35 cellular contexts compared by ENCODE assay signal in the genomic region with DNA sequence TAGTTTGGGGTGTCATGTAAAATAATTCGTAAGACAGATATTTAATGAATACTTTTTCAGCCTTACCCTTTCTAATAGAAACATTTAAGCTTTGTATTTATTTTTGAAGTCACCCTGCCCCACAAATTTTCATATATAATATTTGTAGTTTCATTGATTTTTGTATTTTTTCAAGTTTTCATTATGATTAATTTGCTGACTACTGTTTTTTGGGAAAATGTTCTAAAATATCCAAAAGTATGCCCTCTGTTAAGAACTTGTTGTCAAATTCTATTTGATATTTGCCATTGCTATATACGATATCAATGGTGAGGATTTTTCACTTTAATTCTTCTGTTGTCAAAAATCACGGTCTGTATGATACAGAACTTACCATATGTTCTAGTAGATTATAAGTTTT.
"Had no signal": no experiment of that assay in that cellular context is flagged by ENCODE, and none has a peak within 500 bp of the region (broad histone marks: within the 10 kb centered on the region; RNA-seq: fewer than 3 reads in every experiment).

No MANE protein-coding gene starts in this region.

- DNase-seq: activated CD4-positive, alpha-beta memory T cell treated with anti-CD3 and anti-CD28 coated beads, Interleukin-2, amount 10 ng/mL, durations not matched to agents 7 days and 5 days; activated CD4-positive, alpha-beta T cell treated with anti-CD3 and anti-CD28 coated beads for 1 hour; activated CD4-positive, alpha-beta T cell treated with anti-CD3 and anti-CD28 coated beads for 36 hours; activated CD4-positive, alpha-beta T cell treated with anti-CD3 and anti-CD28 coated beads for 48 hours; activated CD4-positive, alpha-beta T cell treated with anti-CD3 and anti-CD28 coated beads, Interleukin-2, amount 10 ng/mL, durations not matched to agents 7 days and 5 days; activated CD4-positive, alpha-beta T cell treated with anti-CD3 and anti-CD28 coated beads, Interleukin-2, amount 50 U/mL, for 48 hours; activated CD4-positive, CD25-positive, alpha-beta regulatory T cell; activated CD8-positive, alpha-beta memory T cell treated with anti-CD3 and anti-CD28 coated beads for 24 hours; activated CD8-positive, alpha-beta memory T cell treated with anti-CD3 and anti-CD28 coated beads, Interleukin-2, amount 10 ng/mL, durations not matched to agents 7 days and 5 days; activated CD8-positive, alpha-beta memory T cell treated with anti-CD3 and anti-CD28 coated beads, Interleukin-2, amount 50 U/mL, for 48 hours; activated CD8-positive, alpha-beta T cell treated with anti-CD3 and anti-CD28 coated beads, Interleukin-2, amount 10 ng/mL, durations not matched to agents 7 days and 5 days; activated effector memory CD4-positive, alpha-beta T cell treated with Interleukin-2 at 50 U/mL for 16 hours; activated gamma-delta T cell; activated naive CD4-positive, alpha-beta T cell treated with anti-CD3 and anti-CD28 coated beads, Interleukin-2, amount 10 ng/mL, durations not matched to agents 7 days and 5 days; activated naive CD4-positive, alpha-beta T cell treated with Interleukin-2 at 50 U/mL for 16 hours; activated naive CD8-positive, alpha-beta T cell treated with anti-CD3 and anti-CD28 coated beads, Interleukin-2, amount 10 ng/mL, durations not matched to agents 7 days and 5 days; activated naive CD8-positive, alpha-beta T cell treated with anti-CD3 and anti-CD28 coated beads, Interleukin-2, amount 50 U/mL, for 24 hours; activated T-cell treated with anti-CD3 and anti-CD28 coated beads, Interleukin-2, amount 50 U/mL, for 24 hours; activated T-cell treated with anti-CD3 and anti-CD28 coated beads, Interleukin-2, amount 50 U/mL, for 48 hours; aorta; body of pancreas; brain microvascular endothelial cell; central memory CD4-positive, alpha-beta T cell; T-helper 1 cell; T-helper 2 cell; T-helper 9 cell had no signal

- H3K4me3 Mint-ChIP-seq: activated CD4-positive, alpha-beta memory T cell treated with anti-CD3 and anti-CD28 coated beads, Interleukin-2, amount 10 ng/mL, durations not matched to agents 7 days and 5 days; activated CD4-positive, alpha-beta T cell treated with anti-CD3 and anti-CD28 coated beads for 36 hours; activated CD4-positive, alpha-beta T cell treated with anti-CD3 and anti-CD28 coated beads, Interleukin-2, amount 10 ng/mL, durations not matched to agents 7 days and 5 days; activated CD8-positive, alpha-beta memory T cell treated with anti-CD3 and anti-CD28 coated beads, Interleukin-2, amount 10 ng/mL, durations not matched to agents 7 days and 5 days; activated CD8-positive, alpha-beta T cell treated with anti-CD3 and anti-CD28 coated beads, Interleukin-2, amount 10 ng/mL, durations not matched to agents 7 days and 5 days; activated naive CD4-positive, alpha-beta T cell treated with anti-CD3 and anti-CD28 coated beads, Interleukin-2, amount 10 ng/mL, durations not matched to agents 7 days and 5 days; activated naive CD4-positive, alpha-beta T cell treated with anti-CD3 and anti-CD28 coated beads, Interleukin-2, amount 50 U/mL, for 24 hours; activated naive CD8-positive, alpha-beta T cell; activated naive CD8-positive, alpha-beta T cell treated with anti-CD3 and anti-CD28 coated beads, Interleukin-2, amount 10 ng/mL, durations not matched to agents 7 days and 5 days; activated naive CD8-positive, alpha-beta T cell treated with anti-CD3 and anti-CD28 coated beads, Interleukin-2, amount 50 U/mL, for 24 hours; activated T-cell treated with anti-CD3 and anti-CD28 coated beads, Interleukin-2, amount 50 U/mL, for 24 hours; T-helper 1 cell treated with Interleukin-12 subunit alpha and Interleukin-12 subunit beta and Interleukin-4 antibody, amounts not matched to agents 30 μg/mL and 1 μg/mL, for 36 hours; T-helper 2 cell treated with Interferon-gamma antibody and Interleukin-4, amounts not matched to agents 5 μg/mL and 100 μg/mL, for 36 hours had no signal

- H3K27me3 Mint-ChIP-seq: activated CD4-positive, alpha-beta memory T cell treated with anti-CD3 and anti-CD28 coated beads, Interleukin-2, amount 10 ng/mL, durations not matched to agents 7 days and 5 days; activated CD4-positive, alpha-beta T cell treated with anti-CD3 and anti-CD28 coated beads, Interleukin-2, amount 10 ng/mL, durations not matched to agents 7 days and 5 days; activated naive CD4-positive, alpha-beta T cell treated with anti-CD3 and anti-CD28 coated beads, Interleukin-2, amount 10 ng/mL, durations not matched to agents 7 days and 5 days; activated naive CD8-positive, alpha-beta T cell treated with anti-CD3 and anti-CD28 coated beads, Interleukin-2, amount 10 ng/mL, durations not matched to agents 7 days and 5 days; activated naive CD8-positive, alpha-beta T cell treated with anti-CD3 and anti-CD28 coated beads, Interleukin-2, amount 50 U/mL, for 24 hours had no signal

- H3K4me1 ChIP-seq: body of pancreas, breast epithelium had no signal

- H3K4me1 Mint-ChIP-seq: activated CD4-positive, alpha-beta memory T cell treated with anti-CD3 and anti-CD28 coated beads, Interleukin-2, amount 10 ng/mL, durations not matched to agents 7 days and 5 days; activated CD4-positive, alpha-beta T cell treated with anti-CD3 and anti-CD28 coated beads for 36 hours; activated CD4-positive, alpha-beta T cell treated with anti-CD3 and anti-CD28 coated beads, Interleukin-2, amount 10 ng/mL, durations not matched to agents 7 days and 5 days; activated CD8-positive, alpha-beta memory T cell treated with anti-CD3 and anti-CD28 coated beads, Interleukin-2, amount 10 ng/mL, durations not matched to agents 7 days and 5 days; activated naive CD4-positive, alpha-beta T cell treated with anti-CD3 and anti-CD28 coated beads, Interleukin-2, amount 10 ng/mL, durations not matched to agents 7 days and 5 days; activated naive CD4-positive, alpha-beta T cell treated with anti-CD3 and anti-CD28 coated beads, Interleukin-2, amount 50 U/mL, for 24 hours; activated naive CD8-positive, alpha-beta T cell treated with anti-CD3 and anti-CD28 coated beads, Interleukin-2, amount 10 ng/mL, durations not matched to agents 7 days and 5 days; activated naive CD8-positive, alpha-beta T cell treated with anti-CD3 and anti-CD28 coated beads, Interleukin-2, amount 50 U/mL, for 24 hours had no signal

- H3K27me3 ChIP-seq: body of pancreas, brain microvascular endothelial cell, breast epithelium had no signal

- H3K4me3 ChIP-seq: body of pancreas, breast epithelium had no signal

- ATAC-seq: activated CD4-positive, alpha-beta T cell treated with anti-CD3 and anti-CD28 coated beads for 36 hours; activated CD4-positive, CD25-positive, alpha-beta regulatory T cell treated with anti-CD3 and anti-CD28 coated beads, Interleukin-2, amount 50 U/mL, for 24 hours; activated CD8-positive, alpha-beta memory T cell treated with anti-CD3 and anti-CD28 coated beads, Interleukin-2, amount 10 ng/mL, durations not matched to agents 7 days and 5 days; activated CD8-positive, alpha-beta T cell treated with anti-CD3 and anti-CD28 coated beads, Interleukin-2, amount 10 ng/mL, durations not matched to agents 7 days and 5 days; activated naive CD8-positive, alpha-beta T cell treated with anti-CD3 and anti-CD28 coated beads, Interleukin-2, amount 50 U/mL, for 24 hours; body of pancreas had no signal

- H3K27ac ChIP-seq: body of pancreas, brain microvascular endothelial cell, breast epithelium, VCaP had no signal

- H3K36me3 ChIP-seq: brain microvascular endothelial cell, breast epithelium had no signal

- H3K27ac Mint-ChIP-seq: activated CD4-positive, alpha-beta memory T cell treated with anti-CD3 and anti-CD28 coated beads, Interleukin-2, amount 10 ng/mL, durations not matched to agents 7 days and 5 days; activated CD4-positive, alpha-beta T cell treated with anti-CD3 and anti-CD28 coated beads for 36 hours; activated CD4-positive, alpha-beta T cell treated with anti-CD3 and anti-CD28 coated beads, Interleukin-2, amount 10 ng/mL, durations not matched to agents 7 days and 5 days; activated CD8-positive, alpha-beta memory T cell treated with anti-CD3 and anti-CD28 coated beads, Interleukin-2, amount 10 ng/mL, durations not matched to agents 7 days and 5 days; activated CD8-positive, alpha-beta T cell treated with anti-CD3 and anti-CD28 coated beads, Interleukin-2, amount 10 ng/mL, durations not matched to agents 7 days and 5 days; activated naive CD4-positive, alpha-beta T cell treated with anti-CD3 and anti-CD28 coated beads, Interleukin-2, amount 10 ng/mL, durations not matched to agents 7 days and 5 days; activated naive CD4-positive, alpha-beta T cell treated with anti-CD3 and anti-CD28 coated beads, Interleukin-2, amount 50 U/mL, for 24 hours; activated naive CD8-positive, alpha-beta T cell; activated naive CD8-positive, alpha-beta T cell treated with anti-CD3 and anti-CD28 coated beads, Interleukin-2, amount 10 ng/mL, durations not matched to agents 7 days and 5 days; activated naive CD8-positive, alpha-beta T cell treated with anti-CD3 and anti-CD28 coated beads, Interleukin-2, amount 50 U/mL, for 24 hours; activated T-cell treated with anti-CD3 and anti-CD28 coated beads, Interleukin-2, amount 50 U/mL, for 24 hours; activated T-helper 2 cell treated with anti-CD3 and anti-CD28 coated beads, Interferon-gamma antibody, Interleukin-2, Interleukin-4, amounts not matched to agents 10 μg/mL and 5 μg/mL and 100 μg/mL, durations not matched to agents 14 hours and 24 hours and 36 hours; T-helper 1 cell treated with Interleukin-12 subunit alpha and Interleukin-12 subunit beta and Interleukin-4 antibody, amounts not matched to agents 30 μg/mL and 1 μg/mL, for 36 hours; T-helper 2 cell treated with Interferon-gamma antibody and Interleukin-4, amounts not matched to agents 5 μg/mL and 100 μg/mL, for 36 hours had no signal

- H3K36me3 Mint-ChIP-seq: activated CD8-positive, alpha-beta memory T cell treated with anti-CD3 and anti-CD28 coated beads, Interleukin-2, amount 10 ng/mL, durations not matched to agents 7 days and 5 days; activated naive CD4-positive, alpha-beta T cell treated with anti-CD3 and anti-CD28 coated beads, Interleukin-2, amount 10 ng/mL, durations not matched to agents 7 days and 5 days; activated naive CD4-positive, alpha-beta T cell treated with anti-CD3 and anti-CD28 coated beads, Interleukin-2, amount 50 U/mL, for 24 hours; activated naive CD8-positive, alpha-beta T cell; activated naive CD8-positive, alpha-beta T cell treated with anti-CD3 and anti-CD28 coated beads, Interleukin-2, amount 10 ng/mL, durations not matched to agents 7 days and 5 days had no signal

- FAIRE-seq: astrocyte had no signal

- H3K9me3 ChIP-seq: body of pancreas, breast epithelium had no signal

- H3K9me3 Mint-ChIP-seq: activated T-helper 2 cell treated with anti-CD3 and anti-CD28 coated beads, Interferon-gamma antibody, Interleukin-2, Interleukin-4, amounts not matched to agents 10 μg/mL and 5 μg/mL and 100 μg/mL, durations not matched to agents 14 hours and 24 hours and 36 hours; T-helper 1 cell treated with Interleukin-12 subunit alpha and Interleukin-12 subunit beta and Interleukin-4 antibody, amounts not matched to agents 30 μg/mL and 1 μg/mL, for 36 hours; T-helper 2 cell treated with Interferon-gamma antibody and Interleukin-4, amounts not matched to agents 5 μg/mL and 100 μg/mL, for 36 hours had no signal
